In the genomic region with DNA sequence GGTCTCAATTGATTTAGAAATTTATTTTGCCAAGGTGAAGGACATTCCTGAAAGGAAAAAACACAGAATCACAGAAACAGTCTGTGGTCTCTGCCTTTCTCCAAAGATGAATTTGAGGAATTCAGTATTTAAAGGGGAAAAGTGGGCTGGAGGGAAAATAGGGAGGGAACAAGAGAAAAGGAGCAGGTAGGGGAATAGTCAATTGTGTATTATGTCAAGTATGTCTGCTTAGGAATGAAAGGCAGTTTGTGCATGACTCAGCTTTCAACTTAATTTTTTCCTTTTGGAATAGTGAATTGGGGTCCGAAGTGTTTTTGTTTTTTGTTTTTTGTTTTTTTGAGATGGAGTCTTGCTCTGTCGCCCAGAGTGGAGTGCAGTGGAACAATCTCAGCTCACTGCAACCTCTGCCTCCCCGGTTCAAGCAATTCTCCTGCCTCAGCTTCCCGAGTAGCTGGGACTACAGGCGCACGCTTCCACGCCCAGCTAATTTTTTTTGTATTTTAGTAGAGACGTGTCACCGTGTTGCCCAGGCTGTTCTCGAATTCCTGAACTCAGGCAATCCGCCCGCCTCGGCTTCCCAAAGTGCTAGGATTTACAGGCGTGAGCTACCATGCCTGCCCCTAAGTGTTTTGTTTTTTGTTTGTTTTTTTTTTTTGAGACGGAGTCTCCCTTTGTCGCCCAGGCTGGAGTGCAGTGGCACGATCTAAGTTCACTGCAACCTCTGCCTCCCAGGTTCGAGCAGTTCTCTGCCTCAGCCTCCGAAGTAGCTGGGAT, we compare ENCODE assay signal across 10 cellular contexts.
DNase-seq lines count a peak whose midpoint lies in the region; ATAC-seq and TF ChIP-seq lines count a peak whose summit lies in the region.
"Had no signal": no experiment of that assay in that cellular context is flagged by ENCODE, and none has a peak within 500 bp of the region (broad histone marks: within the 10 kb centered on the region; RNA-seq: fewer than 3 reads in every experiment).

No MANE protein-coding gene starts in this region.

- H3K4me1 ChIP-seq in mammary epithelial cell (ENCODE audit: insufficient read depth, low read length) (peaks cover 17% of the 10 kb centered on the region), trophoblast cell (ENCODE audit: control insufficient read depth in 1 of 2, insufficient read depth in 2 of 2, low read length in 2 of 2) (peaks cover 2 to 6% of the 10 kb centered on the region in 2 experiments)

- no peak overlapping the region for H3K27ac ChIP-seq in mammary epithelial cell (ENCODE audit: insufficient read depth, low read depth, low read length)
- peak overlapping the region; percentile 96 for H3K27ac ChIP-seq in trophoblast cell (ENCODE audit: low read depth, low read length)

- dilution Hi-C loops in mammary epithelial cell (cut with HindIII; ENCODE audit: low sequenced_read_pairs) = no loop called here

- H3K9me3 ChIP-seq in mammary epithelial cell (replicated peaks; ENCODE audit: insufficient read depth, low read length) (no peaks in the 10 kb centered on the region), trophoblast cell (ENCODE audit: insufficient read depth, low read depth, low read length) (no peaks in the 10 kb centered on the region)
- H3K9me3 ChIP-seq: left lung had no signal

- in situ Hi-C loops in mammary epithelial cell (cut with MboI; ENCODE audit: low sequenced_read_pairs in 2 of 2) = no loop called here

- H3K27ac Mint-ChIP-seq in T-helper 1 cell treated with Interleukin-12 subunit alpha and Interleukin-12 subunit beta and Interleukin-4 antibody, amounts not matched to agents 30 μg/mL and 1 μg/mL, for 36 hours = no peak overlapping the region

- no peak overlapping the region for H2AK5ac ChIP-seq in trophoblast cell (ENCODE audit: low read length)

- H2AFZ ChIP-seq in mammary epithelial cell (ENCODE audit: low read depth, low read length) (peak overlapping the region; percentile 60), trophoblast cell (ENCODE audit: insufficient read depth, low read length, poor library complexity) (no peak overlapping the region)

- H3K9ac ChIP-seq in mammary epithelial cell (ENCODE audit: insufficient read depth, low read length) = peak overlapping the region; percentile 76
- no peak overlapping the region for H3K9ac ChIP-seq in trophoblast cell (ENCODE audit: low read length)

- intact Hi-C loops in mammary epithelial cell (cut with micrococcal nuclease) = no loop called here

- WGBS in mammary epithelial cell (ENCODE audit: low coverage, missing lambda C conversion rate) = 97% methylated on average over 16 of the region's 19 CpGs
- no CpG with 5 or more reads among the region's 19 CpGs for WGBS in trophoblast cell (ENCODE audit: extremely low coverage, insufficient coverage, insufficient read length)

- CTCF ChIA-PET in mammary epithelial cell (lab: Charles Lee; ENCODE audit: low non-redundant PET) = no interaction called here

- H3K36me3 ChIP-seq in mammary epithelial cell (ENCODE audit: insufficient read depth, low read length) = peaks cover 4% of the 10 kb centered on the region
- no peaks in the 10 kb centered on the region for H3K36me3 ChIP-seq in trophoblast cell (ENCODE audit: control insufficient read depth in 1 of 2, insufficient read depth in 2 of 2, low read length in 2 of 2)
- H3K36me3 ChIP-seq: left lung had no signal

- DNase-seq in T-helper 1 cell (no peak), NCI-H69 (lab: John Stamatoyannopoulos, UW) (peak; percentile 2), mammary epithelial cell (no peak), trophoblast cell (peak; percentile 41 to 78), DMS53 treated with DMSO at 0.1 percent for 48 hours (lab: John Stamatoyannopoulos, UW; ENCODE audit: unreplicated experiment) (no peak), NCI-H1436 (lab: John Stamatoyannopoulos, UW) (no peak)
- DNase-seq: left lung, NCI-H1436 treated with DMSO at 0.1 percent for 48 hours had no signal

- H3K79me2 ChIP-seq in mammary epithelial cell (ENCODE audit: insufficient read depth, low read length) (peaks cover 33% of the 10 kb centered on the region), trophoblast cell (ENCODE audit: control insufficient read depth, insufficient read depth, low read length, poor library complexity) (peaks cover 16% of the 10 kb centered on the region)

- no peaks in the 10 kb centered on the region for H4K20me1 ChIP-seq in mammary epithelial cell (ENCODE audit: insufficient read depth, low read length)

- peak overlapping the region; percentile 28 for H4K8ac ChIP-seq in trophoblast cell (ENCODE audit: low read depth, low read length)

- H3K4me1 Mint-ChIP-seq in T-helper 1 cell treated with Interleukin-12 subunit alpha and Interleukin-12 subunit beta and Interleukin-4 antibody, amounts not matched to agents 30 μg/mL and 1 μg/mL, for 36 hours (ENCODE audit: low read depth) = peaks cover 11% of the 10 kb centered on the region

- peak overlapping the region; percentile 59 for H4K12ac ChIP-seq in trophoblast cell (ENCODE audit: low read depth, low read length)

- H3K36me3 Mint-ChIP-seq in T-helper 1 cell treated with Interleukin-12 subunit alpha and Interleukin-12 subunit beta and Interleukin-4 antibody, amounts not matched to agents 30 μg/mL and 1 μg/mL, for 36 hours (ENCODE audit: low read depth) = no peaks in the 10 kb centered on the region

- H4K91ac ChIP-seq in trophoblast cell (ENCODE audit: low read depth, low read length) = peak overlapping the region; percentile 37

- no peaks in the 10 kb centered on the region for H3K9me3 Mint-ChIP-seq in T-helper 1 cell treated with Interleukin-12 subunit alpha and Interleukin-12 subunit beta and Interleukin-4 antibody, amounts not matched to agents 30 μg/mL and 1 μg/mL, for 36 hours

- TF ChIP-seq CTCF in mammary epithelial cell (conservative IDR thresholded peaks at IDR 0.05 in 1 of 2, IDR thresholded peaks at IDR 0.05 in 1 of 2; ENCODE audit: extremely low read depth in 1 of 2, insufficient read depth in 1 of 2, low read depth in 1 of 2, low read length in 2 of 2) = no peak

- H3K27me3 ChIP-seq in mammary epithelial cell (ENCODE audit: insufficient read depth, low read length) = no peaks in the 10 kb centered on the region
- no peaks in the 10 kb centered on the region for H3K27me3 ChIP-seq in trophoblast cell (ENCODE audit: insufficient read depth, low read length)
- H3K27me3 ChIP-seq: left lung had no signal

- H3K79me1 ChIP-seq in trophoblast cell (ENCODE audit: low read length) = peaks cover 16% of the 10 kb centered on the region

- no peak overlapping the region for H3K18ac ChIP-seq in trophoblast cell (ENCODE audit: low read length)

- peak overlapping the region; percentile 67 for H2BK12ac ChIP-seq in trophoblast cell (ENCODE audit: low read length)

- no peak overlapping the region for H3K4ac ChIP-seq in trophoblast cell (ENCODE audit: low read depth, low read length)

- H3K4me2 ChIP-seq in mammary epithelial cell (ENCODE audit: insufficient read depth, low read depth, low read length) (peak overlapping the region; percentile 84), trophoblast cell (ENCODE audit: low read length) (peak overlapping the region; percentile 15)

- ATAC-seq in GM21423 (IDR thresholded peaks at IDR 0.05; ENCODE audit: unreplicated experiment) = no peak
- ATAC-seq: left lung had no signal

- H3K4me3 ChIP-seq in mammary epithelial cell (replicated peaks in 1 of 3; ENCODE audit: insufficient read depth in 1 of 3, low read depth in 2 of 3, low read length in 3 of 3) (no peak overlapping the region), trophoblast cell (ENCODE audit: low read depth, low read length) (no peak overlapping the region)

- BruUV-seq in mammary epithelial cell (replicated peaks; lab: Mats Ljungman, UMichigan) = no TSS peak

- no peak overlapping the region for H3K14ac ChIP-seq in trophoblast cell (ENCODE audit: low read length)

- H3K27me3 Mint-ChIP-seq in T-helper 1 cell treated with Interleukin-12 subunit alpha and Interleukin-12 subunit beta and Interleukin-4 antibody, amounts not matched to agents 30 μg/mL and 1 μg/mL, for 36 hours (ENCODE audit: low read depth) = peaks cover 4% of the 10 kb centered on the region

- H2BK120ac ChIP-seq in trophoblast cell (ENCODE audit: insufficient read depth, low read length, poor library complexity) = peak overlapping the region; percentile 31

- H3K23ac ChIP-seq in trophoblast cell (ENCODE audit: low read length) = no peak overlapping the region

- peak overlapping the region; percentile 96 for H3K4me3 Mint-ChIP-seq in T-helper 1 cell treated with Interleukin-12 subunit alpha and Interleukin-12 subunit beta and Interleukin-4 antibody, amounts not matched to agents 30 μg/mL and 1 μg/mL, for 36 hours

- no peak overlapping the region for H2BK5ac ChIP-seq in trophoblast cell (ENCODE audit: low read depth, low read length, poor library complexity)

Comparison
In these comparisons a context has a peak if more than half of its experiments do, and no peak if none do; other contexts are left out.
1. DNase-seq: peak in NCI-H69 (single experiment) and trophoblast cell (2 of 2); none in T-helper 1 cell (0 of 5), mammary epithelial cell (single experiment), DMS53 treated with DMSO at 0.1 percent for 48 hours (single experiment) and NCI-H1436 (single experiment).